In the genomic region with DNA sequence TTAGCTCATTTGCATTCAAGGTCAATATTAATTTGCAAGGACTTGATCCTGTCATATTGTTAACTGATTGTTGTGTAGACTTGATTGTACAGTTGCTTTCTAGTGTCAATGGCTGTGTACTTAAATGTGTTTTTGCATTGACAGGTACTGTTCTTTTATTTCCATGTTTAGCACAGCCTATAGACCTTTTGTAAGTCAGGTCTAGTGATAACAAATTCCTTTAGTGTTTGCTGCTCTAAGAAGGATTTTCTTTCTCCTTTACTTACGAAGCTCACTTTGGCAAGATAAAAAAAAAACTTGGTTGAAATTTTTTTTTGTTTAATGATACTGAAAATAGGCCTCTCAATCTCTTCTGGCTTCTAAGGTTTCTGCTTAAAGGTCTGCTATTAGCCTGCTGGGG, we compare ENCODE assay signal across 34 cellular contexts.
"Had no signal": no experiment of that assay in that cellular context is flagged by ENCODE, and none has a peak within 500 bp of the region (broad histone marks: within the 10 kb centered on the region; RNA-seq: fewer than 3 reads in every experiment).

No MANE protein-coding gene starts in this region.

- FAIRE-seq: astrocyte, bronchial epithelial cell had no signal

- H3K9me3 ChIP-seq: adrenal gland, ascending aorta, body of pancreas had no signal

- H3K4me1 ChIP-seq: adrenal gland, ascending aorta, body of pancreas, breast epithelium had no signal

- H3K27ac ChIP-seq: adrenal gland, ascending aorta, body of pancreas, brain microvascular endothelial cell, breast epithelium, cardiac muscle cell had no signal

- DNase-seq: activated effector memory CD4-positive, alpha-beta T cell treated with anti-CD3 and anti-CD28 coated beads, Interleukin-2, amount 50 U/mL, for 16 hours; activated effector memory CD4-positive, alpha-beta T cell treated with Interleukin-2 at 50 U/mL for 16 hours; activated gamma-delta T cell; activated gamma-delta T cell treated with Interleukin-2 at 50 U/mL for 16 hours; activated naive CD4-positive, alpha-beta T cell; activated naive CD4-positive, alpha-beta T cell treated with anti-CD3 and anti-CD28 coated beads for 36 hours; activated naive CD4-positive, alpha-beta T cell treated with anti-CD3 and anti-CD28 coated beads, Interleukin-2, amount 10 ng/mL, durations not matched to agents 7 days and 5 days; activated naive CD4-positive, alpha-beta T cell treated with anti-CD3 and anti-CD28 coated beads, Interleukin-2, amount 50 U/mL, for 16 hours; activated naive CD4-positive, alpha-beta T cell treated with Interleukin-2 at 50 U/mL for 16 hours; activated naive CD8-positive, alpha-beta T cell treated with anti-CD3 and anti-CD28 coated beads for 36 hours; activated naive CD8-positive, alpha-beta T cell treated with anti-CD3 and anti-CD28 coated beads, Interleukin-2, amount 10 ng/mL, durations not matched to agents 7 days and 5 days; activated naive CD8-positive, alpha-beta T cell treated with anti-CD3 and anti-CD28 coated beads, Interleukin-2, amount 50 U/mL, for 24 hours; activated T-cell treated with anti-CD3 and anti-CD28 coated beads, Interleukin-2, amount 50 U/mL, for 1 hour; activated T-cell treated with anti-CD3 and anti-CD28 coated beads, Interleukin-2, amount 50 U/mL, for 24 hours; activated T-cell treated with anti-CD3 and anti-CD28 coated beads, Interleukin-2, amount 50 U/mL, for 4 hours; activated T-cell treated with anti-CD3 and anti-CD28 coated beads, Interleukin-2, amount 50 U/mL, for 48 hours; activated T-cell treated with anti-CD3 and anti-CD28 coated beads, Interleukin-2, amount 50 U/mL, for 72 hours; adrenal gland; amniotic stem cell; amygdala; anterior cingulate cortex; aorta; body of pancreas; brain microvascular endothelial cell; caudate nucleus; central memory CD4-positive, alpha-beta T cell; cerebellar nuclear complex had no signal

- H3K27me3 ChIP-seq: adrenal gland, ascending aorta, body of pancreas, brain microvascular endothelial cell, breast epithelium, cardiac muscle cell had no signal

- H3K4me3 ChIP-seq: adrenal gland, ascending aorta, body of pancreas, breast epithelium, cardiac muscle cell had no signal

- ATAC-seq: activated naive CD4-positive, alpha-beta T cell treated with anti-CD3 and anti-CD28 coated beads, Interleukin-2, amount 50 U/mL, for 72 hours; activated naive CD8-positive, alpha-beta T cell treated with anti-CD3 and anti-CD28 coated beads, Interleukin-2, amount 50 U/mL, for 24 hours; activated T-cell treated with anti-CD3 and anti-CD28 coated beads, Interleukin-2, amount 50 U/mL, for 4 hours; activated T-cell treated with anti-CD3 and anti-CD28 coated beads, Interleukin-2, amount 50 U/mL, for 72 hours; activated T-helper 17 cell treated with anti-CD3 and anti-CD28 coated beads, Interleukin-2, amount 50 U/mL, for 72 hours; body of pancreas had no signal

- H3K36me3 ChIP-seq: adrenal gland, ascending aorta, brain microvascular endothelial cell, breast epithelium, cardiac muscle cell had no signal
